Comparison of ENCODE assay signal across 34 cellular contexts in the genomic region with DNA sequence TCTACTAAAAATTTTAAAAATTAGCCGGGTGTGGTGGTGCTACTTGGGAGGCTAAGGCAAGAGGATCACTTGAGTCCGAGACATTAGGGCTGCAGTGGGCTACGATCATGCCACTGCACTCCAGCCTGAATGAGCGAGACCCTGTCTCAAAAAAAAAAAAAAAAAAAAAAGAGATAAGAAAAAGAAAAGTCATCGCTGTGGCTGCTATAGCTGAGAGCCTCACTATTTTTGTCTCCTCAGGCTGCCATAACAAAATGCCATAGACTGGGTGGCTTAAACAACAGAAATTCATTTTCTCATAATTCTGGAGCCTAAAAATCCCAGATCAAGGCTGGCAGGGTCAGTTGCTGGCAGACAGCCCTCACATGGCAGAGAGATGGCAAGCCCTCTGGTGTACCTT. TPM values are rescaled to one million over a fixed set of nuclear protein-coding genes. Genes with fewer than 3 reads are reported as not detected.
DNase-seq lines count a peak whose midpoint lies in the region; ATAC-seq, FAIRE-seq and TF ChIP-seq lines count a peak whose summit lies in the region.
"Had no signal": no experiment of that assay in that cellular context is flagged by ENCODE, and none has a peak within 500 bp of the region (broad histone marks: within the 10 kb centered on the region; RNA-seq: fewer than 3 reads in every experiment).

No MANE protein-coding gene starts in this region.

- no peak for FAIRE-seq in K562 (lab: Jason Lieb, UNC)
- no peak for FAIRE-seq in H54 (lab: Jason Lieb, UNC)
- FAIRE-seq: A204.1, A549, D721Med had no signal

- POLR2A ChIA-PET in K562 (lab: Yijun Ruan, JAX) = interaction anchor here (0.6 kb wide), 1 partner anchor 593 kb away, joined by 3 read pairs; no protein-coding TSS in a partner anchor

- CTCF ChIA-PET in K562 (lab: Yijun Ruan, JAX; ENCODE audit: low intra/inter-chr PET ratio) = no interaction called here

- H3K4me3 ChIP-seq in K562 = no peak overlapping the region
- H3K4me3 ChIP-seq: A549; BLaER1; BLaER1 treated with 17β-estradiol and CSF1 and Interleukin-3, amounts not matched to agents 10 nM and 100 nM had no signal

- H3K4me2 ChIP-seq in K562 (ENCODE audit: insufficient read depth, low read length) = no peak overlapping the region
- H3K4me2 ChIP-seq: A549; BLaER1; BLaER1 treated with 17β-estradiol and CSF1 and Interleukin-3, amounts not matched to agents 10 nM and 100 nM had no signal

- H3K9ac ChIP-seq in K562 (ENCODE audit: insufficient read depth in 1 of 2, low read depth in 2 of 2, low read length in 2 of 2) = no peak overlapping the region; a peak in 1 of 4 replicates
- H3K9ac ChIP-seq: BLaER1; BLaER1 treated with 17β-estradiol and CSF1 and Interleukin-3, amounts not matched to agents 10 nM and 100 nM had no signal

- TF ChIP-seq RAD21 in K562 (CRISPR knock-in tag; conservative IDR thresholded peaks at IDR 0.05 in 1 of 2, IDR thresholded peaks at IDR 0.05 in 1 of 2) = no peak

- no peak for TF ChIP-seq POLR2A in K562 (conservative IDR thresholded peaks at IDR 0.05)
- TF ChIP-seq POLR2A in H54 (IDR thresholded peaks at IDR 0.05; ENCODE audit: low read depth, low read length) = no peak

- DNase-seq in D341Med (ENCODE audit: low spot score) (peak; percentile 37), OCI-M1 (lab: John Stamatoyannopoulos, UW) (peak; percentile 6), K562 (ENCODE audit: extremely low read depth in 1 of 4, low spot score in 3 of 4) (no peak), H54 (ENCODE audit: insufficient read length, low spot score) (no peak), NCI-H146 (lab: John Stamatoyannopoulos, UW) (no peak), NCI-H1092 treated with DMSO at 0.1 percent for 48 hours (lab: John Stamatoyannopoulos, UW) (no peak)
- DNase-seq: 8988T; ACHN; AML-193; BE2C; C1 segment of cervical spinal cord; Caco-2; Calu3; CD4-positive, alpha-beta memory T cell; CD4-positive, alpha-beta T cell; CD4-positive, CD25-positive, alpha-beta regulatory T cell; CD8-positive, alpha-beta memory T cell; CD8-positive, alpha-beta T cell; COR-L47; DMS 273 treated with DMSO at 0.1 percent for 48 hours; DMS153; DMS53; DMS79; DMS79 treated with DMSO at 0.1 percent for 48 hours; DND-41; EL had no signal

- no peaks in the 10 kb centered on the region for H3K9me1 ChIP-seq in K562 (ENCODE audit: control insufficient read depth, insufficient read depth, low read length)

- no peaks in the 10 kb centered on the region for H3K79me2 ChIP-seq in K562 (ENCODE audit: control insufficient read depth, insufficient read depth, low read length)

- no peak for TF ChIP-seq CTCF in K562 (IDR thresholded peaks at IDR 0.05 in 2 of 3, conservative IDR thresholded peaks at IDR 0.05 in 1 of 3; ENCODE audit: insufficient read depth in 2 of 3, low read depth in 1 of 3, low read length in 3 of 3)

- no peaks in the 10 kb centered on the region for H3K27me3 ChIP-seq in K562 (ENCODE audit: control insufficient read depth in 2 of 2, insufficient read depth in 2 of 2, low read length in 2 of 2)
- H3K27me3 ChIP-seq: BE2C; BLaER1; BLaER1 treated with 17β-estradiol and CSF1 and Interleukin-3, amounts not matched to agents 10 nM and 100 nM had no signal

- TF ChIP-seq EP300 in K562 (IDR thresholded peaks at IDR 0.05; ENCODE audit: low read length) = no peak

- H3K27ac ChIP-seq in K562 (ENCODE audit: extremely low read depth, low read depth, low read length) = no peak overlapping the region
- H3K27ac ChIP-seq: 22Rv1; A549; BLaER1; BLaER1 treated with 17β-estradiol and CSF1 and Interleukin-3, amounts not matched to agents 10 nM and 100 nM; C4-2B had no signal

- no peaks in the 10 kb centered on the region for H3K9me3 ChIP-seq in K562 (replicated peaks; ENCODE audit: control insufficient read depth, insufficient read depth, low read depth, low read length)
- H3K9me3 ChIP-seq: A549, BE2C, BLaER1 had no signal

- no TSS peak for BruUV-seq in K562 (replicated peaks; lab: Mats Ljungman, UMichigan)

- no peaks in the 10 kb centered on the region for H4K20me1 ChIP-seq in K562 (replicated peaks; ENCODE audit: control insufficient read depth, insufficient read depth, low read length)
- H4K20me1 ChIP-seq: BLaER1; BLaER1 treated with 17β-estradiol and CSF1 and Interleukin-3, amounts not matched to agents 10 nM and 100 nM had no signal

- 24% methylated on average over 5 of the region's 5 CpGs for WGBS in K562 (ENCODE audit: insufficient coverage, low coverage, missing lambda C conversion rate)

- in situ Hi-C loops in K562 (cut with MboI) = no loop called here

- peaks cover 0 to 2% of the 10 kb centered on the region in 2 experiments; a peak in 1 of 5 replicates for H3K4me1 ChIP-seq in K562 (replicated peaks in 1 of 2; ENCODE audit: control insufficient read depth in 2 of 2, insufficient read depth in 2 of 2, low read length in 2 of 2)
- H3K4me1 ChIP-seq: BE2C; BLaER1; BLaER1 treated with 17β-estradiol and CSF1 and Interleukin-3, amounts not matched to agents 10 nM and 100 nM had no signal

- ATAC-seq in K562 = peak; percentile 44
- ATAC-seq: A549; CD8-positive, alpha-beta T cell had no signal

- H2AFZ ChIP-seq in K562 (ENCODE audit: low read depth, low read length) = no peak overlapping the region

- no peaks in the 10 kb centered on the region for H3K36me3 ChIP-seq in K562 (ENCODE audit: control insufficient read depth, insufficient read depth, low read length)
- H3K36me3 ChIP-seq: BE2C had no signal

- intact Hi-C loops in K562 (cut with micrococcal nuclease) = no loop called here

TF ChIP-seq in K562, 482 proteins besides CTCF, POLR2A, EP300 and RAD21 (continues in another document):
- no peak for TF ChIP-seq TBL1XR1 (IDR thresholded peaks at IDR 0.05; ENCODE audit: low read length in 2 of 2)
- TF ChIP-seq C11orf30 (IDR thresholded peaks at IDR 0.05; ENCODE audit: low read depth) = peak; percentile 23; the same call in 1 of the 2 replicates
- 0 out of 2 replicates have a peak, but pooled peaks have one; percentile 10 for TF ChIP-seq NFE2 (IDR thresholded peaks at IDR 0.05; ENCODE audit: low read depth)

RNA-seq across cellular contexts. Expression of a gene that starts 30.1 kb away (rescaled TPM):
- 16.3 and 28.3 TPM in 2 replicates for total RNA-seq in K562 (2011; cell fraction: chromatin; rRNA removed; ENCODE audit: low replicate concordance)
- 7.8 and 9.7 TPM in 2 replicates for total RNA-seq in K562 (2011; cell fraction: nucleolus; rRNA removed)
- 16.7 and 18.7 TPM in 2 replicates for total RNA-seq in K562 (2011; cell fraction: nucleoplasm; rRNA removed)
- 8.4 and 10.3 TPM in 2 replicates for total RNA-seq in K562 (2014; rRNA removed)
- 13.8 and 13.9 TPM in 2 replicates for total RNA-seq in K562 (2014; rRNA removed; fragmentation: Illumina TruSeq; extraction: Trizol)
- total RNA-seq in K562 (2015; rRNA removed; fragmentation: Illumina TruSeq; extraction: Trizol) = 13.8 and 15.5 TPM in 2 replicates
- total RNA-seq in K562 (2021) = 9.4 and 9.5 TPM in 2 replicates
- polyA plus RNA-seq in K562 (2011; rRNA removed) = 14.5 and 19.9 TPM in 2 replicates
- polyA plus RNA-seq in K562 (2011; cell fraction: cytosol; rRNA removed) = 3.4 and 6.0 TPM in 2 replicates
- 12.6 and 16.7 TPM in 2 replicates for polyA plus RNA-seq in K562 (2011; cell fraction: nucleus; rRNA removed)
- 5.3 and 7.0 TPM in 2 replicates for polyA plus RNA-seq in K562 (2012)
- 12.7 and 15.7 TPM in 2 replicates for polyA plus RNA-seq in K562 (2014; fragmentation: Illumina TruSeq; extraction: Trizol)
- 1 to 10 TPM; 5.4 to 8.1 TPM for polyA plus RNA-seq in K562 (2014; fragmentation: Nextera tagmentation; extraction: Ambion mirVana)
- 12.0 and 13.8 TPM in 2 replicates for polyA plus RNA-seq in K562 (2014; rRNA removed)
- polyA minus RNA-seq in K562 (2011; rRNA and poly(A)+ RNA removed) = 13.2 and 14.0 TPM in 2 replicates
- polyA minus RNA-seq in K562 (2011; cell fraction: cytosol; rRNA and poly(A)+ RNA removed) = 4.3 and 5.2 TPM in 2 replicates
- 11.3 and 13.6 TPM in 2 replicates for polyA minus RNA-seq in K562 (2011; cell fraction: nucleus; rRNA and poly(A)+ RNA removed)
- total RNA-seq: B cell had no signal

RNA-seq across cellular contexts. Expression of a gene that starts 53.8 kb away (rescaled TPM):
- 15.7 and 21.6 TPM in 2 replicates for total RNA-seq in K562 (2011; cell fraction: chromatin; rRNA removed; ENCODE audit: low replicate concordance)
- 8.2 and 9.9 TPM in 2 replicates for total RNA-seq in K562 (2011; cell fraction: nucleolus; rRNA removed)
- total RNA-seq in K562 (2011; cell fraction: nucleoplasm; rRNA removed) = 15.8 and 19.5 TPM in 2 replicates
- total RNA-seq in K562 (2014; rRNA removed) = 5.8 and 15.3 TPM in 2 replicates
- 6.2 and 6.4 TPM in 2 replicates for total RNA-seq in K562 (2014; rRNA removed; fragmentation: Illumina TruSeq; extraction: Trizol)
- 4.5 and 4.7 TPM in 2 replicates for total RNA-seq in K562 (2015; rRNA removed; fragmentation: Illumina TruSeq; extraction: Trizol)
- 8.1 and 8.9 TPM in 2 replicates for total RNA-seq in K562 (2021)
- polyA plus RNA-seq in K562 (2011; rRNA removed) = 5.8 and 6.1 TPM in 2 replicates
- polyA plus RNA-seq in K562 (2011; cell fraction: cytosol; rRNA removed) = 4.6 and 6.3 TPM in 2 replicates
- polyA plus RNA-seq in K562 (2011; cell fraction: nucleus; rRNA removed) = 4.9 and 5.8 TPM in 2 replicates
- 2.4 and 3.6 TPM in 2 replicates for polyA plus RNA-seq in K562 (2012)
- 4.5 and 5.4 TPM in 2 replicates for polyA plus RNA-seq in K562 (2014; fragmentation: Illumina TruSeq; extraction: Trizol)
- 1 to 10 TPM; 1.6 TPM for polyA plus RNA-seq in K562 (2014; fragmentation: Nextera tagmentation; extraction: Ambion mirVana)
- 4.1 and 4.3 TPM in 2 replicates for polyA plus RNA-seq in K562 (2014; rRNA removed)
- polyA minus RNA-seq in K562 (2011; rRNA and poly(A)+ RNA removed) = 17.5 and 18.7 TPM in 2 replicates
- polyA minus RNA-seq in K562 (2011; cell fraction: cytosol; rRNA and poly(A)+ RNA removed) = 8.2 and 9.4 TPM in 2 replicates
- 5.0 and 10.7 TPM in 2 replicates for polyA minus RNA-seq in K562 (2011; cell fraction: nucleus; rRNA and poly(A)+ RNA removed)

Comparison
In these comparisons a context has a peak if more than half of its experiments do, and no peak if none do; other contexts are left out.
1. DNase-seq: peak in D341Med (single experiment) and OCI-M1 (single experiment); none in K562 (0 of 4), H54 (single experiment), NCI-H146 (single experiment) and NCI-H1092 treated with DMSO at 0.1 percent for 48 hours (single experiment).